7 cellular contexts compared by ENCODE assay signal in genomic region chr18:61108706-61109105, GRCh38.
"Had no signal": no experiment of that assay in that cellular context is flagged by ENCODE, and none has a peak within 500 bp of the region (broad histone marks: within the 10 kb centered on the region; RNA-seq: fewer than 3 reads in every experiment).

No MANE protein-coding gene starts in this region.

- ATAC-seq: GM23338 had no signal

- DNase-seq: H9, HCEC 1CT had no signal

- H3K9ac ChIP-seq: KMS-11 had no signal

- H3K27ac ChIP-seq: HL-60, KMS-11 had no signal

- FAIRE-seq: H1, H54 had no signal

- H2AFZ ChIP-seq: GM23338 had no signal

- H3K4me3 ChIP-seq: GM23338 had no signal

- H3K4me2 ChIP-seq: GM23338, KMS-11 had no signal
